ENCODE assay signal across 14 cellular contexts in the genomic region with DNA sequence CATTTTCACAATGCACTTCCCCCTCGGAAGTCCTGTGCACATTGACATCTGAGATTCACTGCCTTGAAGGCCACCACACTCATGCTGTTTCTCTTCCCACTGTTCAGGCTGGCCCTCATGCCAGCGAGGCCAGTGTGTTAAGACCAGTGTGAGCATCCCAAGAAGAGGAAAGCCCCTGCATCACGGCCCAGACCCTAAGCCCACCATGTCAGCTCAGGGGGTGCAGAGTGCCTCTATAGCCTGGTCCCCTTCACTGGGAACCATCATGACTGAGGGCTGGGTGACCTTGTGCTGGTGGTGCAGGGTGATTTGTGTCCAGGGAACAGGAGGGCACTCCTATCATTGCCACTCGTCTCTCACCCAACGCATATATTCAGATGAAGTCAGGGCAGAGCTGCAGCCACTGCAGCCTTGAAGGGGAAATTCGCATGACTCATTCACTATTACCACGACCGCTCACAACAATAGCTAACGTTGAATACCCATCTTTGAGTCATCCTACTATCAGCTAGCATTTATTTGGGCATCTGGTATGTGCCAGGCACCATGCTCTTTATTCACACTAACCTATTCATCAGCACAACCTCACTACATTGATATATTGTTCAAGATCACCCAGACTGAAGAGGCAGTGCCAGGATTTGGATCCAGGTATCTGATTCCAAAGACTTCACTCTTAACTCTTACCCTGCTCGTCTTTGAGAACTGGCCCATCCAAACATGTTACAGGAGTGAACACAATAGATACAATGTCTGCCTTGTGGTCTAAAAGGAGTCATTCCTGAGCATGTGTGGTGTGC. TPM values are rescaled to one million over a fixed set of nuclear protein-coding genes. Genes with fewer than 3 reads are reported as not detected.
DNase-seq lines count a peak whose midpoint lies in the region; ATAC-seq and TF ChIP-seq lines count a peak whose summit lies in the region.
"Had no signal": no experiment of that assay in that cellular context is flagged by ENCODE, and none has a peak within 500 bp of the region (broad histone marks: within the 10 kb centered on the region; RNA-seq: fewer than 3 reads in every experiment).

No MANE protein-coding gene starts in this region.

- no peaks in the 10 kb centered on the region for H3K36me3 Mint-ChIP-seq in activated naive CD4-positive, alpha-beta T cell treated with anti-CD3 and anti-CD28 coated beads for 36 hours (ENCODE audit: low read depth)

- no peak overlapping the region for H3K4me3 ChIP-seq in PC-3 (ENCODE audit: low read length)
- no peak overlapping the region for H3K4me3 ChIP-seq in choroid plexus epithelial cell (ENCODE audit: low read depth, low read length)
- H3K4me3 ChIP-seq: pancreas had no signal

- no peaks in the 10 kb centered on the region for H3K36me3 ChIP-seq in PC-3 (ENCODE audit: low read depth, low read length)
- H3K36me3 ChIP-seq: pancreas had no signal

- H3K4me1 Mint-ChIP-seq in activated naive CD4-positive, alpha-beta T cell treated with anti-CD3 and anti-CD28 coated beads for 36 hours (ENCODE audit: low read depth): peaks cover 6% of the 10 kb centered on the region

- peak overlapping the region; percentile 76 for H3K4me2 ChIP-seq in PC-3 (ENCODE audit: low read length)

- peak overlapping the region; percentile 92 for H3K27ac ChIP-seq in PC-3 (ENCODE audit: low read length)
- H3K27ac ChIP-seq: pancreas had no signal

- ATAC-seq in PC-3: peak; percentile 54
- peak; percentile 81 for ATAC-seq in stimulated activated naive CD8-positive, alpha-beta T cell treated with anti-CD3 and anti-CD28 coated beads, Interleukin-15, Interleukin-2, amounts not matched to agents 100 U/mL and 50 U/mL, for 24 hours
- ATAC-seq in omental fat pad (ENCODE audit: low FRiP score): no peak
- ATAC-seq: pancreas, T-helper 17 cell had no signal

- TF ChIP-seq CTCF in PC-3 (conservative IDR thresholded peaks at IDR 0.05; ENCODE audit: low read depth, low read length): no peak
- TF ChIP-seq CTCF in choroid plexus epithelial cell (conservative IDR thresholded peaks at IDR 0.05; ENCODE audit: low read depth, low read length): no peak
- TF ChIP-seq CTCF in omental fat pad (IDR thresholded peaks at IDR 0.05): no peak

- H3K4me3 Mint-ChIP-seq in activated naive CD4-positive, alpha-beta T cell treated with anti-CD3 and anti-CD28 coated beads for 36 hours: no peak overlapping the region
- H3K4me3 Mint-ChIP-seq: T-helper 17 cell had no signal

- no peaks in the 10 kb centered on the region for H3K9me3 Mint-ChIP-seq in activated naive CD4-positive, alpha-beta T cell treated with anti-CD3 and anti-CD28 coated beads for 36 hours

- no peak overlapping the region for H2AFZ ChIP-seq in PC-3 (ENCODE audit: low read length)

- peak overlapping the region; percentile 30; the same call in 1 of the 2 replicates for H3K9ac ChIP-seq in PC-3 (ENCODE audit: low read length)

- no peaks in the 10 kb centered on the region for H3K9me2 ChIP-seq in PC-3 (replicated peaks; ENCODE audit: low read length)

- no peaks in the 10 kb centered on the region for H3F3A ChIP-seq in PC-3 (ENCODE audit: low read length, unreplicated experiment)

- H3K27ac Mint-ChIP-seq in activated naive CD4-positive, alpha-beta T cell treated with anti-CD3 and anti-CD28 coated beads for 36 hours: no peak overlapping the region
- H3K27ac Mint-ChIP-seq: T-helper 17 cell had no signal

- DNase-seq in activated naive CD4-positive, alpha-beta T cell treated with anti-CD3 and anti-CD28 coated beads for 36 hours: peak; percentile 30
- no peak for DNase-seq in activated naive CD4-positive, alpha-beta T cell treated with anti-CD3 and anti-CD28 coated beads, Interleukin-2, amount 50 U/mL, for 16 hours
- DNase-seq in PC-3 (peak; percentile 91), choroid plexus epithelial cell (ENCODE audit: low read depth) (peak; percentile 10), globus pallidus (ENCODE audit: low spot score) (no peak), omental fat pad (ENCODE audit: low spot score) (no peak), putamen (ENCODE audit: low spot score) (no peak)
- DNase-seq in stimulated activated naive CD8-positive, alpha-beta T cell treated with anti-CD3 and anti-CD28 coated beads, Interleukin-15, Interleukin-2, amounts not matched to agents 100 U/mL and 50 U/mL, for 24 hours: peak; percentile 9
- DNase-seq: activated CD4-positive, alpha-beta T cell treated with anti-CD3 and anti-CD28 coated beads, Interleukin-2, amount 50 U/mL, for 1 hour; NCI-H524; pancreas; T-helper 17 cell had no signal

- no peaks in the 10 kb centered on the region for H4K20me1 ChIP-seq in PC-3 (ENCODE audit: low read length)

- peaks cover 28% of the 10 kb centered on the region for H3K4me1 ChIP-seq in PC-3 (ENCODE audit: insufficient read depth, low read length)
- H3K4me1 ChIP-seq: pancreas had no signal

- CTCF ChIA-PET in activated naive CD4-positive, alpha-beta T cell treated with anti-CD3 and anti-CD28 coated beads for 36 hours (lab: Charles Lee): interaction anchor here (1.1 to 4.3 kb wide), 11 partner anchors 8 to 303 kb away, joined by 3 to 26 read pairs (median 6); no protein-coding TSS in a partner anchor
- CTCF ChIA-PET in PC-3 (lab: Charles Lee): interaction anchor here (0.7 to 2.3 kb wide), 3 partner anchors 15 to 47 kb away, joined by 4 to 7 read pairs (median 6); no protein-coding TSS in a partner anchor

- peaks cover 33% of the 10 kb centered on the region for H3K27me3 Mint-ChIP-seq in activated naive CD4-positive, alpha-beta T cell treated with anti-CD3 and anti-CD28 coated beads for 36 hours (ENCODE audit: low read depth)

- no TSS peak for BruUV-seq in PC-3 (replicated peaks; lab: Mats Ljungman, UMichigan)

- intact Hi-C loops in activated naive CD4-positive, alpha-beta T cell treated with anti-CD3 and anti-CD28 coated beads for 36 hours (cut with micrococcal nuclease): loop anchor here (10.0 kb wide), 1 partner anchor 578 kb away; no protein-coding TSS in a partner anchor
- intact Hi-C loops in PC-3 (cut with micrococcal nuclease): loop anchor here (10.0 kb wide), 1 partner anchor 458 kb away; no protein-coding TSS in a partner anchor

- POLR2A ChIA-PET in PC-3 (lab: Charles Lee; ENCODE audit: unreplicated experiment): no interaction called here

- no peaks in the 10 kb centered on the region for H3K79me2 ChIP-seq in PC-3 (ENCODE audit: low read length)

- no peaks in the 10 kb centered on the region for H3K9me3 ChIP-seq in PC-3 (ENCODE audit: low read length)
- H3K9me3 ChIP-seq: pancreas had no signal

- H3K27me3 ChIP-seq in PC-3 (ENCODE audit: low read length): peaks cover 9% of the 10 kb centered on the region; the same call in 1 of the 2 replicates

RNA-seq across cellular contexts. Expression of a gene that starts 58.8 kb away (rescaled TPM):
- not detected for total RNA-seq in activated naive CD4-positive, alpha-beta T cell treated with anti-CD3 and anti-CD28 coated beads for 36 hours
- total RNA-seq in PC-3 (2014; rRNA removed): 34.0 and 37.1 TPM in 2 replicates
- total RNA-seq in omental fat pad: under 1 TPM in 1 of 4 donors, not detected in 3; 0.09 TPM
- total RNA-seq: dermis microvascular lymphatic vessel endothelial cell, fibroblast of villous mesenchyme, T-helper 17 cell had no signal

Comparison
In these comparisons a context has a peak if more than half of its experiments do, and no peak if none do; other contexts are left out.
1. DNase-seq: peak in activated naive CD4-positive, alpha-beta T cell treated with anti-CD3 and anti-CD28 coated beads for 36 hours (single experiment), PC-3 (single experiment), choroid plexus epithelial cell (single experiment) and stimulated activated naive CD8-positive, alpha-beta T cell treated with anti-CD3 and anti-CD28 coated beads, Interleukin-15, Interleukin-2, amounts not matched to agents 100 U/mL and 50 U/mL, for 24 hours (single experiment); none in activated naive CD4-positive, alpha-beta T cell treated with anti-CD3 and anti-CD28 coated beads, Interleukin-2, amount 50 U/mL, for 16 hours (single experiment), globus pallidus (single experiment), omental fat pad (single experiment) and putamen (single experiment).
2. RNA of a gene that starts 58.8 kb away (total RNA-seq): 34.0 to 37.1 TPM in PC-3; not detected in activated naive CD4-positive, alpha-beta T cell treated with anti-CD3 and anti-CD28 coated beads for 36 hours and 0.09 TPM in omental fat pad; every median in the first group is over 10 times any median in the second.